Comparison of ENCODE assay signal across 11 cellular contexts in the genomic region with DNA sequence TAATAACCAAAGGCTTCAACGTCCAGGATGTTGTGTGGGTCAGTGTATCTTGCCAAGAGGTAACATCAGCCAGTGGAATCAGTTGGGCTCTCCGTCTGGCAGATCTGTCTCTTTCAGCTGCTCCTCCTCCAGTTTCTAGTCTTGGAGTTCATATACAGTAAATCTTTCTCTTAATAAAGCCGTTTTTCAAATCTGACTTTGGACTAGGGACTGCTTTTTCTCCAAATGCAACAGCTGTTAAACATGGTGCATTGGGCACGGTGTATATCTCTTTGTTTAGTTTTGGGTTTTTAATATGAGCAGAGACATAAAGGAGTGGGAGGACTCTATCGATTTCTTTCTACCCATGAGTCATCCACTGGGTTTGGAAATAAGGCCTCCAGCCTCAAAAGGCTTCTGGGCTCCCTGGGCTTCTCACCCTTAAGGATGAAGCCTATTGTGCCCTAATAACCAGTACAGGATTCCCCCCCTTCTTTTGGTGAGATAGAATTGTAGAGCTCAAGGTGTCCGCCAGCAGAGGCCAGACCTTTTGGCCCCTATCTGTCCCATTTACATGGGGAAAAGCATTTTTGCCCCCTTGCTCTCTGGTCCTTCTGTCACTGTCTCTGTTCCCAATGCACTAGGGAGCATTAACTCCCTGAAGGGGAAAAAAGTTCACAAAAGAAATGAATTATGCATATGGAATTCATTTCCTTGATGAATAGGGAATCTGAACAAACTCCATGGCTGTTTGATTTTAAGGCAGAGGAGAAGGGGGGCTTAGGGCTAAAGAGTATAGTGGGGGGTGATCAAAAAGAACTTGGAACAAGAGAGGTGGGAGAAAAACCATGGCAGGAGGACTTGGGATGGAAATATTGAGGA.
DNase-seq lines count a peak whose midpoint lies in the region; ATAC-seq and TF ChIP-seq lines count a peak whose summit lies in the region.
"Had no signal": no experiment of that assay in that cellular context is flagged by ENCODE, and none has a peak within 500 bp of the region (broad histone marks: within the 10 kb centered on the region; RNA-seq: fewer than 3 reads in every experiment).

No MANE protein-coding gene starts in this region.

- H4K20me1 ChIP-seq in neural progenitor cell (ENCODE audit: low read depth) (peaks cover 69% of the 10 kb centered on the region), MM.1S (ENCODE audit: insufficient read depth, low read length) (no peaks in the 10 kb centered on the region)

- H3K79me2 ChIP-seq in neural progenitor cell (ENCODE audit: low read depth) (peaks cover 97% of the 10 kb centered on the region), MM.1S (ENCODE audit: low read length) (no peaks in the 10 kb centered on the region)

- H3K9me2 ChIP-seq in MM.1S (replicated peaks; ENCODE audit: insufficient read depth, low read length): no peaks in the 10 kb centered on the region

- no peak overlapping the region for H3K4me2 ChIP-seq in neural progenitor cell
- no peak overlapping the region for H3K4me2 ChIP-seq in MM.1S (ENCODE audit: low read depth, low read length)

- no peaks in the 10 kb centered on the region for H3K36me3 ChIP-seq in neural progenitor cell
- H3K36me3 ChIP-seq in CD8-positive, alpha-beta T cell (ENCODE audit: insufficient read depth, low read length): no peaks in the 10 kb centered on the region
- no peaks in the 10 kb centered on the region for H3K36me3 ChIP-seq in MM.1S (replicated peaks; ENCODE audit: insufficient read depth, low read length)
- H3K36me3 ChIP-seq: Peyer's patch had no signal

- H3K9me3 Mint-ChIP-seq in neural progenitor cell: peaks cover 2% of the 10 kb centered on the region
- H3K9me3 Mint-ChIP-seq in CD8-positive, alpha-beta T cell: no peaks in the 10 kb centered on the region
- H3K9me3 Mint-ChIP-seq: activated CD8-positive, alpha-beta T cell treated with anti-CD3 and anti-CD28 coated beads for 36 hours had no signal

- no peak overlapping the region for H3K4me3 ChIP-seq in neural progenitor cell
- H3K4me3 ChIP-seq in CD8-positive, alpha-beta T cell (ENCODE audit: low read depth, low read length): no peak overlapping the region
- no peak overlapping the region for H3K4me3 ChIP-seq in MM.1S (ENCODE audit: low read length)
- H3K4me3 ChIP-seq: Peyer's patch had no signal

- intact Hi-C loops in CD8-positive, alpha-beta T cell (cut with DNase I, micrococcal nuclease): no loop called here

- ATAC-seq in GM18858 (IDR thresholded peaks at IDR 0.05; ENCODE audit: unreplicated experiment): no peak
- no peak for ATAC-seq in CD8-positive, alpha-beta T cell
- ATAC-seq: activated CD8-positive, alpha-beta T cell treated with anti-CD3 and anti-CD28 coated beads for 36 hours had no signal

- peaks cover 18% of the 10 kb centered on the region for H3K36me3 Mint-ChIP-seq in neural progenitor cell
- H3K36me3 Mint-ChIP-seq in CD8-positive, alpha-beta T cell: no peaks in the 10 kb centered on the region

- DNase-seq in DMS 273 (lab: John Stamatoyannopoulos, UW; ENCODE audit: unreplicated experiment): peak; percentile 86
- DNase-seq in NCI-H2107 (lab: John Stamatoyannopoulos, UW): peak; percentile 22
- DNase-seq in dedifferentiated amniotic fluid mesenchymal stem cell (ENCODE audit: extremely low spot score): peak; percentile 29
- DNase-seq in neural progenitor cell (ENCODE audit: low spot score): no peak
- DNase-seq in mesenteric fat pad (ENCODE audit: low spot score): no peak
- no peak for DNase-seq in CD8-positive, alpha-beta T cell
- DNase-seq in MM.1S: no peak
- DNase-seq: activated CD8-positive, alpha-beta T cell treated with anti-CD3 and anti-CD28 coated beads for 36 hours; kidney; Peyer's patch had no signal

- H3K4me3 Mint-ChIP-seq in neural progenitor cell: peak overlapping the region; percentile 69
- H3K4me3 Mint-ChIP-seq in CD8-positive, alpha-beta T cell: no peak overlapping the region
- H3K4me3 Mint-ChIP-seq: activated CD8-positive, alpha-beta T cell treated with anti-CD3 and anti-CD28 coated beads for 36 hours had no signal

- no peak overlapping the region for H2AFZ ChIP-seq in neural progenitor cell (replicated peaks)
- H2AFZ ChIP-seq in MM.1S (ENCODE audit: low read length): no peak overlapping the region

- H3K9ac ChIP-seq in neural progenitor cell (no peak overlapping the region), MM.1S (ENCODE audit: low read length) (no peak overlapping the region)

- peak overlapping the region; percentile 97 for H3K27ac Mint-ChIP-seq in neural progenitor cell
- no peak overlapping the region for H3K27ac Mint-ChIP-seq in CD8-positive, alpha-beta T cell
- H3K27ac Mint-ChIP-seq: activated CD8-positive, alpha-beta T cell treated with anti-CD3 and anti-CD28 coated beads for 36 hours had no signal

- POLR2A ChIA-PET in CD8-positive, alpha-beta T cell (lab: Charles Lee): no interaction called here

- H3K27ac ChIP-seq in neural progenitor cell: no peak overlapping the region
- no peak overlapping the region for H3K27ac ChIP-seq in CD8-positive, alpha-beta T cell (ENCODE audit: low read depth, low read length)
- H3K27ac ChIP-seq in MM.1S (ENCODE audit: low read length): no peak overlapping the region
- H3K27ac ChIP-seq: Peyer's patch had no signal

- no peaks in the 10 kb centered on the region for H3K27me3 ChIP-seq in neural progenitor cell
- no peaks in the 10 kb centered on the region for H3K27me3 ChIP-seq in CD8-positive, alpha-beta T cell (ENCODE audit: insufficient read depth, low read length)
- H3K27me3 ChIP-seq in MM.1S (replicated peaks; ENCODE audit: insufficient read depth, low read length): no peaks in the 10 kb centered on the region
- H3K27me3 ChIP-seq: Peyer's patch had no signal

- H3K4me1 ChIP-seq in neural progenitor cell (peaks cover 32% of the 10 kb centered on the region), MM.1S (ENCODE audit: low read length) (no peaks in the 10 kb centered on the region)
- no peaks in the 10 kb centered on the region for H3K4me1 ChIP-seq in CD8-positive, alpha-beta T cell (ENCODE audit: insufficient read depth, low read length)

- H3K4me1 Mint-ChIP-seq in neural progenitor cell: peaks cover 79% of the 10 kb centered on the region
- no peaks in the 10 kb centered on the region for H3K4me1 Mint-ChIP-seq in CD8-positive, alpha-beta T cell (ENCODE audit: low read depth)

- H3K27me3 Mint-ChIP-seq in neural progenitor cell (ENCODE audit: insufficient read depth, low read depth): peaks cover 2% of the 10 kb centered on the region
- no peaks in the 10 kb centered on the region for H3K27me3 Mint-ChIP-seq in CD8-positive, alpha-beta T cell (ENCODE audit: low read depth)

- H3F3A ChIP-seq in neural progenitor cell (ENCODE audit: low read depth) (peaks cover 6% of the 10 kb centered on the region), MM.1S (ENCODE audit: insufficient read depth, low read length) (no peaks in the 10 kb centered on the region)

- CTCF ChIA-PET in CD8-positive, alpha-beta T cell (lab: Charles Lee): no interaction called here

- TF ChIP-seq CTCF in neural progenitor cell (IDR thresholded peaks at IDR 0.05): no peak
- no peak for TF ChIP-seq CTCF in CD8-positive, alpha-beta T cell (IDR thresholded peaks at IDR 0.05)
- no peak for TF ChIP-seq CTCF in MM.1S (IDR thresholded peaks at IDR 0.05; ENCODE audit: low read length)

- H3K9me3 ChIP-seq in neural progenitor cell (ENCODE audit: low read depth): no peaks in the 10 kb centered on the region
- no peaks in the 10 kb centered on the region for H3K9me3 ChIP-seq in CD8-positive, alpha-beta T cell (ENCODE audit: low read length)
- no peaks in the 10 kb centered on the region for H3K9me3 ChIP-seq in MM.1S (replicated peaks; ENCODE audit: insufficient read depth, low read length)
- H3K9me3 ChIP-seq: Peyer's patch had no signal

Comparison
In these comparisons a context has a peak if more than half of its experiments do, and no peak if none do; other contexts are left out.
1. DNase-seq: peak in DMS 273 (single experiment), NCI-H2107 (single experiment) and dedifferentiated amniotic fluid mesenchymal stem cell (single experiment); none in neural progenitor cell (single experiment), mesenteric fat pad (single experiment), CD8-positive, alpha-beta T cell (0 of 7) and MM.1S (single experiment).